In the genomic region with DNA sequence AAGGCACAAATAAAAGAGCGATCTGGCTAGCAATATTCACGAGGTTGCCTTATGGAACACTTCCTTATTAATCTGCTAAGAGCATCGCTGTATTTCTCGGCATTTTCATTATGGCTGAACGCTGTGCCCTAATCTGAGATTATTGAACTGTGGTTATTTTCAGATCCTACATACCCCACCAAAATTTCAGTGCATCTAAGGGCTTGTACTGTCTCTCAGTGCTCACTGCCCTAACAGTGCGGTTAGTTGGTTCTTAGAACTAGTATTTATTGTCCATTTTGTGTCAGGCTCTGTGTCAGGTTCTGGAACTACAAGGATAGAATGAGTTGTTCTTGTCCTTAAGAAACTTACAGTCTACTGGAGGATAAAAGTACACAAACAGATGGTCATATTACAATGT, we compare ENCODE assay signal across 1 cellular context.
TF ChIP-seq lines count a peak whose summit lies in the region.

No MANE protein-coding gene starts in this region.

TF ChIP-seq in GM12878, 131 proteins besides CTCF, POLR2A, EP300 and RAD21:
- TF ChIP-seq EED (IDR thresholded peaks at IDR 0.05; ENCODE audit: low read depth) (0 out of 2 replicates have a peak, but pooled peaks have one; percentile 7), SMARCA5 (IDR thresholded peaks at IDR 0.05) (0 out of 2 replicates have a peak, but pooled peaks have one; percentile 17), BRCA1 (IDR thresholded peaks at IDR 0.05; ENCODE audit: low read depth, low read length) (no peak), ZSCAN29 (IDR thresholded peaks at IDR 0.05) (0 out of 2 replicates have a peak, but pooled peaks have one; percentile 51), RUNX3 (IDR thresholded peaks at IDR 0.05; ENCODE audit: low read length) (peak; percentile 63), SPI1 (IDR thresholded peaks at IDR 0.05; ENCODE audit: borderline replicate concordance, insufficient read depth, low read depth, low read length) (peak; percentile 30; the same call in 1 of the 2 replicates), BMI1 (IDR thresholded peaks at IDR 0.05; ENCODE audit: borderline replicate concordance) (no peak), USF2 (IDR thresholded peaks at IDR 0.05; ENCODE audit: borderline replicate concordance, low read depth, low read length) (no peak)
TF ChIP-seq in GM12878: peak in this region for 5.
